In genomic region chr1:92909321-92909720, GRCh38 we compare ENCODE assay signal across 14 cellular contexts. TPM values are rescaled to one million over a fixed set of nuclear protein-coding genes. Genes with fewer than 3 reads are reported as not detected.
DNase-seq lines count a peak whose midpoint lies in the region; ATAC-seq and TF ChIP-seq lines count a peak whose summit lies in the region.
"Had no signal": no experiment of that assay in that cellular context is flagged by ENCODE, and none has a peak within 500 bp of the region (broad histone marks: within the 10 kb centered on the region; RNA-seq: fewer than 3 reads in every experiment).

No MANE protein-coding gene starts in this region.

- no peaks in the 10 kb centered on the region for H4K20me1 ChIP-seq in mammary epithelial cell (ENCODE audit: insufficient read depth, low read length)

- no peak overlapping the region for H3K4me3 Mint-ChIP-seq in CD4-positive, alpha-beta memory T cell
- H3K4me3 Mint-ChIP-seq in natural killer cell = no peak overlapping the region
- H3K4me3 Mint-ChIP-seq: nephron had no signal

- no peaks in the 10 kb centered on the region for H3K27me3 ChIP-seq in mammary epithelial cell (ENCODE audit: insufficient read depth, low read length)
- H3K27me3 ChIP-seq in CD4-positive, alpha-beta memory T cell (ENCODE audit: insufficient read depth, low read length) = no peaks in the 10 kb centered on the region
- H3K27me3 ChIP-seq in tibial artery = no peaks in the 10 kb centered on the region

- H3K9me3 Mint-ChIP-seq in CD4-positive, alpha-beta memory T cell = no peaks in the 10 kb centered on the region
- H3K9me3 Mint-ChIP-seq in natural killer cell = no peaks in the 10 kb centered on the region

- dilution Hi-C loops in mammary epithelial cell (cut with HindIII; ENCODE audit: low sequenced_read_pairs) = no loop called here

- peaks cover 31 to 45% of the 10 kb centered on the region in 2 donors for H3K36me3 Mint-ChIP-seq in CD4-positive, alpha-beta memory T cell
- H3K36me3 Mint-ChIP-seq in natural killer cell = no peaks in the 10 kb centered on the region

- no peak for ATAC-seq in natural killer cell
- ATAC-seq in HG02884 (IDR thresholded peaks at IDR 0.05; ENCODE audit: unreplicated experiment) = no peak
- ATAC-seq: Right ventricle myocardium inferior had no signal

- peak overlapping the region; percentile 81 for H3K27ac ChIP-seq in mammary epithelial cell (ENCODE audit: insufficient read depth, low read depth, low read length)
- H3K27ac ChIP-seq in CD4-positive, alpha-beta memory T cell (ENCODE audit: low read depth, low read length) = no peak overlapping the region
- no peak overlapping the region for H3K27ac ChIP-seq in tibial artery
- H3K27ac ChIP-seq: coronary artery had no signal

- WGBS in mammary epithelial cell (ENCODE audit: low coverage, missing lambda C conversion rate) = 4% methylated on average over 3 of the region's 3 CpGs

- peak; percentile 67 for DNase-seq in AG09309 (ENCODE audit: low read depth)
- peak; percentile 93 for DNase-seq in HS-27A (ENCODE audit: low read depth)
- peak; percentile 97 for DNase-seq in mammary epithelial cell
- peak; percentile 12 for DNase-seq in kidney glomerular epithelial cell (lab: John Stamatoyannopoulos, UW)
- DNase-seq in CD4-positive, alpha-beta memory T cell = no peak
- DNase-seq in natural killer cell = no peak
- no peak for DNase-seq in tibial artery
- DNase-seq: activated effector memory CD4-positive, alpha-beta T cell treated with Interleukin-2 at 50 U/mL for 16 hours; NCI-H2107; stimulated activated naive CD4-positive, alpha-beta T cell treated with Interleukin-2 at 50 U/mL for 16 hours had no signal

- TF ChIP-seq CTCF in AG09309 (IDR thresholded peaks at IDR 0.05; ENCODE audit: control insufficient read depth, insufficient read depth, low read depth, low read length, missing control alignments) = no peak
- TF ChIP-seq CTCF in mammary epithelial cell (conservative IDR thresholded peaks at IDR 0.05 in 1 of 2, IDR thresholded peaks at IDR 0.05 in 1 of 2; ENCODE audit: extremely low read depth in 1 of 2, insufficient read depth in 1 of 2, low read depth in 1 of 2, low read length in 2 of 2) = no peak
- no peak for TF ChIP-seq CTCF in natural killer cell (IDR thresholded peaks at IDR 0.05)
- TF ChIP-seq CTCF in tibial artery (IDR thresholded peaks at IDR 0.05) = no peak

- no peaks in the 10 kb centered on the region for H3K36me3 ChIP-seq in mammary epithelial cell (ENCODE audit: insufficient read depth, low read length)
- peaks cover 5% of the 10 kb centered on the region for H3K36me3 ChIP-seq in CD4-positive, alpha-beta memory T cell (ENCODE audit: insufficient read depth, low read length)
- no peaks in the 10 kb centered on the region for H3K36me3 ChIP-seq in tibial artery

- in situ Hi-C loops in mammary epithelial cell (cut with MboI; ENCODE audit: low sequenced_read_pairs in 2 of 2) = no loop called here

- POLR2A ChIA-PET in CD4-positive, alpha-beta memory T cell (lab: Charles Lee; ENCODE audit: partially characterized antibody) = interaction anchor here (1.7 kb wide), 1 partner anchor 29 kb away, joined by 3 read pairs; no protein-coding TSS in a partner anchor

- CTCF ChIA-PET in mammary epithelial cell (lab: Charles Lee; ENCODE audit: low non-redundant PET) = no interaction called here
- CTCF ChIA-PET in CD4-positive, alpha-beta memory T cell (lab: Charles Lee; ENCODE audit: partially characterized antibody) = interaction anchor here (1.4 kb wide), 1 partner anchor 85 kb away, joined by 5 read pairs; no protein-coding TSS in a partner anchor

- no peaks in the 10 kb centered on the region for H3K27me3 Mint-ChIP-seq in CD4-positive, alpha-beta memory T cell
- H3K27me3 Mint-ChIP-seq in natural killer cell (ENCODE audit: low read depth in 2 of 2) = no peaks in the 10 kb centered on the region

- H3K4me3 ChIP-seq in AG09309 (ENCODE audit: control insufficient read depth, low read depth, low read length) = no peak overlapping the region
- H3K4me3 ChIP-seq in mammary epithelial cell (replicated peaks in 1 of 3; ENCODE audit: insufficient read depth in 1 of 3, low read depth in 2 of 3, low read length in 3 of 3) = peak overlapping the region in 1 of 3 experiments; percentile 23
- no peak overlapping the region for H3K4me3 ChIP-seq in CD4-positive, alpha-beta memory T cell (ENCODE audit: low read length in 2 of 2)
- H3K4me3 ChIP-seq in tibial artery = no peak overlapping the region
- H3K4me3 ChIP-seq: coronary artery had no signal

- peak overlapping the region in 1 of 7 donors; percentile 18 for H3K27ac Mint-ChIP-seq in CD4-positive, alpha-beta memory T cell
- no peak overlapping the region for H3K27ac Mint-ChIP-seq in natural killer cell
- H3K27ac Mint-ChIP-seq: nephron had no signal

- peaks cover 30 to 39% (median 36%) of the 10 kb centered on the region in 4 donors for H3K4me1 Mint-ChIP-seq in CD4-positive, alpha-beta memory T cell
- peaks cover 22 to 27% of the 10 kb centered on the region in 2 donors for H3K4me1 Mint-ChIP-seq in natural killer cell
- H3K4me1 Mint-ChIP-seq: nephron had no signal

- H2AFZ ChIP-seq in mammary epithelial cell (ENCODE audit: low read depth, low read length) = no peak overlapping the region

- H3K9me3 ChIP-seq in mammary epithelial cell (replicated peaks; ENCODE audit: insufficient read depth, low read length) = no peaks in the 10 kb centered on the region
- no peaks in the 10 kb centered on the region for H3K9me3 ChIP-seq in CD4-positive, alpha-beta memory T cell (ENCODE audit: control insufficient read depth in 1 of 2, low read length in 2 of 2)
- H3K9me3 ChIP-seq in tibial artery = no peaks in the 10 kb centered on the region

- H3K4me1 ChIP-seq in mammary epithelial cell (ENCODE audit: insufficient read depth, low read length) (peaks cover 34% of the 10 kb centered on the region), tibial artery (peaks cover 0 to 5% (median 0%) of the 10 kb centered on the region in 4 donors)
- H3K4me1 ChIP-seq in CD4-positive, alpha-beta memory T cell (ENCODE audit: insufficient read depth, low read length) = peaks cover 5% of the 10 kb centered on the region

- peaks cover 6% of the 10 kb centered on the region for H3K79me2 ChIP-seq in mammary epithelial cell (ENCODE audit: insufficient read depth, low read length)

- no TSS peak for BruUV-seq in mammary epithelial cell (replicated peaks; lab: Mats Ljungman, UMichigan)

- peak overlapping the region; percentile 36 for H3K9ac ChIP-seq in mammary epithelial cell (ENCODE audit: insufficient read depth, low read length)

- H3K4me2 ChIP-seq in mammary epithelial cell (ENCODE audit: insufficient read depth, low read depth, low read length) = peak overlapping the region; percentile 71

- intact Hi-C loops in mammary epithelial cell (cut with micrococcal nuclease) = loop anchor here (1.0 to 2.0 kb wide), 4 partner anchors 41 to 85 kb away; no protein-coding TSS in a partner anchor
- intact Hi-C loops in CD4-positive, alpha-beta memory T cell (cut with micrococcal nuclease) = loop anchor here (5.0 kb wide), 1 partner anchor 33 kb away; no protein-coding TSS in a partner anchor
- intact Hi-C loops in natural killer cell (cut with micrococcal nuclease) = no loop called here
- intact Hi-C loops in tibial artery (cut with DNase I; ENCODE audit: low total_unique reads) = no loop called here

RNA-seq across cellular contexts. Expression of gene DIPK1A, which starts 51.9 kb away (rescaled TPM):
- total RNA-seq in mammary epithelial cell (10 to 100 TPM; 11.2 to 16.2 TPM), natural killer cell (10 to 100 TPM in 2 of 3 donors, 1 to 10 TPM in 1; 7.0 to 11.3 (median 11.2) TPM)
- 15.5 TPM for polyA plus RNA-seq in mammary epithelial cell
- polyA minus RNA-seq in mammary epithelial cell = 7.4 TPM
- 10 to 100 TPM; 14.5 to 15.8 TPM for total RNA-seq in CD4-positive, alpha-beta memory T cell
- 10 to 100 TPM; 24.0 to 29.1 TPM for polyA plus RNA-seq in CD4-positive, alpha-beta memory T cell

Comparison
In these comparisons a context has a peak if more than half of its experiments do, and no peak if none do; other contexts are left out.
1. DNase-seq: peak in AG09309 (single experiment), HS-27A (single experiment), mammary epithelial cell (single experiment) and kidney glomerular epithelial cell (single experiment); none in CD4-positive, alpha-beta memory T cell (0 of 5), natural killer cell (single experiment) and tibial artery (0 of 2).
2. intact Hi-C loops: an anchor here in mammary epithelial cell (1.0 to 2.0 kb wide) and CD4-positive, alpha-beta memory T cell (5.0 kb wide); none called in natural killer cell and tibial artery.